ENCODE assay signal across 16 cellular contexts in the genomic region with DNA sequence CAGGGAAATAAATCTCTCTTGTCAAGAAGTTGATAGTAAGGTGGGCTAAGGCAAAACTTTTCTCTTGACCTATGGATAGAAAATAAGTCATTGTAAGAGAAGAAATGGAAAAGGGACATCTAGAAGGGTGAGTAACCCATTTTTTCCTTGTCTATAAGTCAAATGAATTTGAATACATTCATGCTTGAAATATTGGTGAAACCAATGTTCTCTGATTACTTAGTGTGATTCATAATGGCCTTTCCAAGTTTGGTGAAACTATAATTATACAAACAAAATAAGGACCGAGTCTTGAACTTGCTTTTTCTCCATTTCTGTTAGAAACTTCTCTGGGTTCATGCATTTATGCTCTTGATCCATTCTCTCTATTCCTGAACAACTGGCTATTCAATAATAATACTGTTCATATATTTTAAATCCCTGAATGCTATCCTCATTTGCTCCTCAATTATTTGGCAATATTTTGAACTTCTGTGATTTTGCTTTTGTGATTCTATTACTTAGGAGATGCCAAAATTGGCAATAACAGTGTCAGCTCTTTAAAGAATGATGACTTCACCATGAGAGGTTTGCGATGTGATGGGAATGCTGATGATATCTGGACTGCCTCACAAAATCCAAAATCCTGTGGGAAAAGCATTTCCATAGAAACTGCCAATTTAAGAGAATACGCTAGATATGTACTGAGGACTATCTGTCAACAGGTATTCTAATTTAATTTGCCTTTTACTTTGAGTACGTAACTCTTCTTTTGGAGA.
DNase-seq lines count a peak whose midpoint lies in the region; ATAC-seq lines count a peak whose summit lies in the region.
"Had no signal": no experiment of that assay in that cellular context is flagged by ENCODE, and none has a peak within 500 bp of the region (broad histone marks: within the 10 kb centered on the region; RNA-seq: fewer than 3 reads in every experiment).

No MANE protein-coding gene starts in this region.

- H3K4me1 ChIP-seq in adipocyte (ENCODE audit: control insufficient read depth, insufficient read depth, low read length) (peaks cover 25% of the 10 kb centered on the region), subcutaneous abdominal adipose tissue (ENCODE audit: control insufficient read depth in 5 of 5, insufficient read depth in 5 of 5, low read length in 5 of 5) (peaks cover 0 to 16% (median 0%) of the 10 kb centered on the region in 5 donors)

- H3K9ac ChIP-seq in adipocyte (ENCODE audit: low read length) (peak overlapping the region; percentile 21), subcutaneous abdominal adipose tissue (ENCODE audit: low read length in 5 of 5) (peak overlapping the region in 3 of 5 donors; percentile 52 to 68 (median 59))

- H3K9me3 ChIP-seq in adipocyte (ENCODE audit: control insufficient read depth, low read length) (no peaks in the 10 kb centered on the region), subcutaneous abdominal adipose tissue (ENCODE audit: control insufficient read depth in 5 of 5, low read length in 5 of 5) (no peaks in the 10 kb centered on the region)

- DNase-seq in GM03348 (ENCODE audit: low spot score) (peak; percentile 6), adipocyte (ENCODE audit: low read depth) (peak; percentile 32), fibroblast of peridontal ligament (ENCODE audit: extremely low read depth) (peak; percentile 63), NCI-H2196 treated with DMSO at 0.1 percent for 48 hours (lab: John Stamatoyannopoulos, UW; ENCODE audit: unreplicated experiment) (no peak), NCI-H524 (lab: John Stamatoyannopoulos, UW) (no peak)
- DNase-seq: ACHN; CD4-positive, CD25-positive, alpha-beta regulatory T cell; COR-L47; DMS 273 treated with DMSO at 0.1 percent for 48 hours; DND-41; GDM1; NCI-H1105; NCI-H345; NCI-H526 had no signal

- ATAC-seq in GM19324 (IDR thresholded peaks at IDR 0.05; ENCODE audit: low FRiP score, unreplicated experiment) = no peak

- H3K36me3 ChIP-seq in adipocyte (ENCODE audit: control insufficient read depth, insufficient read depth, low read length, severe bottlenecking) (no peaks in the 10 kb centered on the region), subcutaneous abdominal adipose tissue (ENCODE audit: control insufficient read depth in 5 of 5, insufficient read depth in 5 of 5, low read length in 5 of 5) (no peaks in the 10 kb centered on the region)

- peak overlapping the region; percentile 82 for H3K27ac ChIP-seq in subcutaneous abdominal adipose tissue (ENCODE audit: low read depth, low read length)

- H3K27me3 ChIP-seq in adipocyte (replicated peaks; ENCODE audit: control insufficient read depth, insufficient read depth, low read length) (no peaks in the 10 kb centered on the region), subcutaneous abdominal adipose tissue (ENCODE audit: control insufficient read depth in 5 of 5, insufficient read depth in 4 of 5, low read length in 5 of 5) (no peaks in the 10 kb centered on the region)

- peak overlapping the region; percentile 28 for H3K4me3 ChIP-seq in adipocyte (ENCODE audit: low read length)
- no peak overlapping the region for H3K4me3 ChIP-seq in subcutaneous abdominal adipose tissue (ENCODE audit: low read depth in 1 of 5, low read length in 5 of 5)

Comparison
In these comparisons a context has a peak if more than half of its experiments do, and no peak if none do; other contexts are left out.
1. DNase-seq: peak in GM03348 (single experiment), adipocyte (single experiment) and fibroblast of peridontal ligament (single experiment); none in NCI-H2196 treated with DMSO at 0.1 percent for 48 hours (single experiment) and NCI-H524 (0 of 2).